Comparison of ENCODE assay signal across 9 cellular contexts in genomic region chr11:63489879-63490278, GRCh38. TPM values are rescaled to one million over a fixed set of nuclear protein-coding genes. Genes with fewer than 3 reads are reported as not detected.
A peak's percentile ranks its signal among the peaks of the same experiment; 100 is the strongest.
DNase-seq lines count a peak whose midpoint lies in the region; ATAC-seq and TF ChIP-seq lines count a peak whose summit lies in the region.
"Had no signal": no experiment of that assay in that cellular context is flagged by ENCODE, and none has a peak within 500 bp of the region (broad histone marks: within the 10 kb centered on the region; RNA-seq: fewer than 3 reads in every experiment).

No MANE protein-coding gene starts in this region.

- peak overlapping the region; percentile 64 for H3K4me3 ChIP-seq in endodermal cell (ENCODE audit: low read length)
- no peak overlapping the region for H3K4me3 ChIP-seq in BE2C (ENCODE audit: low read depth, low read length)

- POLR2A ChIA-PET in naive thymus-derived CD8-positive, alpha-beta T cell (lab: Charles Lee), result interaction anchor here (0.8 kb wide), 1 partner anchor 40 kb away, joined by 3 read pairs; no protein-coding TSS in a partner anchor
- POLR2A ChIA-PET in activated CD4-positive, alpha-beta memory T cell treated with anti-CD3 and anti-CD28 coated beads, Interleukin-2, amount 10 ng/mL, durations not matched to agents 7 days and 5 days (lab: Charles Lee), result interaction anchor here (0.8 kb wide), 1 partner anchor 28 kb away, joined by 3 read pairs; no protein-coding TSS in a partner anchor

- ATAC-seq in naive thymus-derived CD8-positive, alpha-beta T cell, result no peak
- no peak for ATAC-seq in HG03045 (IDR thresholded peaks at IDR 0.05; ENCODE audit: unreplicated experiment)

- WGBS in endodermal cell (ENCODE audit: insufficient coverage in 1 of 2, insufficient read length in 1 of 2), 2 experiments, result 68 to 85% methylated on average over 3 of the region's 3 CpGs

- H3K27ac ChIP-seq in endodermal cell (ENCODE audit: low read depth, low read length), result no peak overlapping the region

- H3K4me3 Mint-ChIP-seq in endodermal cell, result peak overlapping the region; percentile 79
- peak overlapping the region in 7 of 10 donors; percentile 26 to 90 (median 69) for H3K4me3 Mint-ChIP-seq in naive thymus-derived CD8-positive, alpha-beta T cell
- no peak overlapping the region for H3K4me3 Mint-ChIP-seq in activated CD4-positive, alpha-beta memory T cell treated with anti-CD3 and anti-CD28 coated beads, Interleukin-2, amount 10 ng/mL, durations not matched to agents 7 days and 5 days

- peaks cover 27% of the 10 kb centered on the region for H3K4me1 Mint-ChIP-seq in endodermal cell
- H3K4me1 Mint-ChIP-seq in naive thymus-derived CD8-positive, alpha-beta T cell, result peaks cover 4 to 18% (median 13%) of the 10 kb centered on the region in 4 donors
- peaks cover 14% of the 10 kb centered on the region for H3K4me1 Mint-ChIP-seq in activated CD4-positive, alpha-beta memory T cell treated with anti-CD3 and anti-CD28 coated beads, Interleukin-2, amount 10 ng/mL, durations not matched to agents 7 days and 5 days

- H3K27me3 Mint-ChIP-seq in endodermal cell (ENCODE audit: insufficient read depth), result peaks cover 2% of the 10 kb centered on the region
- peaks cover 4 to 39% (median 16%) of the 10 kb centered on the region in 5 donors for H3K27me3 Mint-ChIP-seq in naive thymus-derived CD8-positive, alpha-beta T cell
- H3K27me3 Mint-ChIP-seq in activated CD4-positive, alpha-beta memory T cell treated with anti-CD3 and anti-CD28 coated beads, Interleukin-2, amount 10 ng/mL, durations not matched to agents 7 days and 5 days, result peaks cover 71% of the 10 kb centered on the region

- H3K4me1 ChIP-seq in endodermal cell (ENCODE audit: control insufficient read depth, insufficient read depth, low read length) (no peaks in the 10 kb centered on the region), BE2C (no peaks in the 10 kb centered on the region)

- H3K27ac Mint-ChIP-seq in endodermal cell, result peak overlapping the region; percentile 80
- peak overlapping the region in 1 of 10 donors; percentile 28 for H3K27ac Mint-ChIP-seq in naive thymus-derived CD8-positive, alpha-beta T cell
- H3K27ac Mint-ChIP-seq in activated CD4-positive, alpha-beta memory T cell treated with anti-CD3 and anti-CD28 coated beads, Interleukin-2, amount 10 ng/mL, durations not matched to agents 7 days and 5 days, result no peak overlapping the region

- peaks cover 60% of the 10 kb centered on the region for H3K9me3 ChIP-seq in endodermal cell (ENCODE audit: control insufficient read depth, low read length)
- H3K9me3 ChIP-seq in BE2C, result no peaks in the 10 kb centered on the region

- H3K36me3 ChIP-seq in endodermal cell (ENCODE audit: control insufficient read depth, insufficient read depth, low read length) (no peaks in the 10 kb centered on the region), BE2C (no peaks in the 10 kb centered on the region)

- DNase-seq in A172 (ENCODE audit: low spot score) (peak; percentile 44), LHCN-M2 (ENCODE audit: low read depth) (peak; percentile 95), endodermal cell (peak; percentile 83), 8988T (no peak), BE2C (no peak)
- no peak for DNase-seq in naive thymus-derived CD8-positive, alpha-beta T cell
- no peak for DNase-seq in activated CD4-positive, alpha-beta memory T cell treated with anti-CD3 and anti-CD28 coated beads, Interleukin-2, amount 10 ng/mL, durations not matched to agents 7 days and 5 days

- TF ChIP-seq CTCF in endodermal cell (conservative IDR thresholded peaks at IDR 0.05) (peak; percentile 70), BE2C (IDR thresholded peaks at IDR 0.05; ENCODE audit: low read depth, low read length) (no peak)

- H3K36me3 Mint-ChIP-seq in endodermal cell (ENCODE audit: low read depth), result peaks cover 30% of the 10 kb centered on the region
- H3K36me3 Mint-ChIP-seq in naive thymus-derived CD8-positive, alpha-beta T cell, result peaks cover 0 to 11% (median 9%) of the 10 kb centered on the region in 3 donors
- peaks cover 6% of the 10 kb centered on the region for H3K36me3 Mint-ChIP-seq in activated CD4-positive, alpha-beta memory T cell treated with anti-CD3 and anti-CD28 coated beads, Interleukin-2, amount 10 ng/mL, durations not matched to agents 7 days and 5 days (ENCODE audit: low read depth)

- CTCF ChIA-PET in activated CD4-positive, alpha-beta memory T cell treated with anti-CD3 and anti-CD28 coated beads, Interleukin-2, amount 10 ng/mL, durations not matched to agents 7 days and 5 days (lab: Charles Lee), result interaction anchor here (0.8 to 1.8 kb wide), 3 partner anchors 10 to 146 kb away, joined by 3 to 10 read pairs (median 7); no protein-coding TSS in a partner anchor

- peaks cover 35% of the 10 kb centered on the region for H3K9me3 Mint-ChIP-seq in endodermal cell
- H3K9me3 Mint-ChIP-seq in naive thymus-derived CD8-positive, alpha-beta T cell, result peaks cover 0 to 17% (median 7%) of the 10 kb centered on the region in 9 donors
- H3K9me3 Mint-ChIP-seq in activated CD4-positive, alpha-beta memory T cell treated with anti-CD3 and anti-CD28 coated beads, Interleukin-2, amount 10 ng/mL, durations not matched to agents 7 days and 5 days, result peaks cover 9% of the 10 kb centered on the region

- H3K27me3 ChIP-seq in endodermal cell (ENCODE audit: control insufficient read depth, insufficient read depth, low read length, poor library complexity, severe bottlenecking) (no peaks in the 10 kb centered on the region), BE2C (peaks cover 10% of the 10 kb centered on the region)

- H3K9ac ChIP-seq in endodermal cell (ENCODE audit: extremely low read depth, low read length, poor library complexity, severe bottlenecking), result no peak overlapping the region

RNA-seq across cellular contexts. Expression of gene PLAAT5, which starts 1.1 kb away (rescaled TPM):
- total RNA-seq in A172 (2014; rRNA removed; shearing (Covaris generic)), result not detected in 2 replicates
- not detected in 2 replicates for total RNA-seq in LHCN-M2 (2014; rRNA removed)
- not detected for polyA plus RNA-seq in LHCN-M2 (2012)
- total RNA-seq in endodermal cell, result 10 to 100 TPM; 14.0 to 18.1 TPM
- 0.71 TPM for polyA plus RNA-seq in endodermal cell (2013, experiment 1 of 2)
- 0.33 TPM for polyA plus RNA-seq in endodermal cell (2013, experiment 2 of 2)
- under 1 TPM; 0.18 to 0.58 TPM for total RNA-seq in naive thymus-derived CD8-positive, alpha-beta T cell
- under 1 TPM; 0.34 to 0.64 (median 0.36) TPM for polyA plus RNA-seq in naive thymus-derived CD8-positive, alpha-beta T cell
- not detected for total RNA-seq in activated CD4-positive, alpha-beta memory T cell treated with anti-CD3 and anti-CD28 coated beads, Interleukin-2, amount 10 ng/mL, durations not matched to agents 7 days and 5 days
- polyA plus RNA-seq in BE2C (2012; ENCODE audit: insufficient read depth, insufficient read length, low read depth), result not detected
- polyA plus RNA-seq: BJ had no signal

RNA-seq across cellular contexts. Expression of gene LGALS12, which starts 16.0 kb away (rescaled TPM):
- total RNA-seq in A172 (2014; rRNA removed; shearing (Covaris generic)), result not detected in 2 replicates
- total RNA-seq in LHCN-M2 (2014; rRNA removed) (0.51 TPM in 1 of 2 replicates, not detected in the other), endodermal cell (10 to 100 TPM in 1 of 2 donors, 1 to 10 TPM in 1; 6.7 to 15.9 TPM)
- not detected for polyA plus RNA-seq in LHCN-M2 (2012)
- polyA plus RNA-seq in endodermal cell (2013, experiment 1 of 2), result 0.50 TPM
- 0.62 TPM for polyA plus RNA-seq in endodermal cell (2013, experiment 2 of 2)
- total RNA-seq in naive thymus-derived CD8-positive, alpha-beta T cell, result not detected
- not detected for polyA plus RNA-seq in naive thymus-derived CD8-positive, alpha-beta T cell
- total RNA-seq in activated CD4-positive, alpha-beta memory T cell treated with anti-CD3 and anti-CD28 coated beads, Interleukin-2, amount 10 ng/mL, durations not matched to agents 7 days and 5 days, result not detected
- not detected for polyA plus RNA-seq in BE2C (2012; ENCODE audit: insufficient read depth, insufficient read length, low read depth)
- polyA plus RNA-seq: BJ had no signal

RNA-seq across cellular contexts. Expression of gene PLAAT4, which starts 46.7 kb away (rescaled TPM):
- total RNA-seq in A172 (2014; rRNA removed; shearing (Covaris generic)), result 11.9 and 22.4 TPM in 2 replicates
- 3.5 and 7.0 TPM in 2 replicates for total RNA-seq in LHCN-M2 (2014; rRNA removed)
- 7.8 TPM for polyA plus RNA-seq in LHCN-M2 (2012)
- under 1 TPM in 1 of 2 donors, not detected in 1; 0.58 TPM for total RNA-seq in endodermal cell
- polyA plus RNA-seq in endodermal cell (2013, experiment 1 of 2), result not detected
- not detected for polyA plus RNA-seq in endodermal cell (2013, experiment 2 of 2)
- total RNA-seq in naive thymus-derived CD8-positive, alpha-beta T cell, result 10 to 100 TPM; 97.8 to 99.8 TPM
- 100 to 1,000 TPM; 460 to 532 (median 464) TPM for polyA plus RNA-seq in naive thymus-derived CD8-positive, alpha-beta T cell
- total RNA-seq in activated CD4-positive, alpha-beta memory T cell treated with anti-CD3 and anti-CD28 coated beads, Interleukin-2, amount 10 ng/mL, durations not matched to agents 7 days and 5 days, result 100 to 1,000 TPM; 104 to 106 TPM
- polyA plus RNA-seq in BE2C (2012; ENCODE audit: insufficient read depth, insufficient read length, low read depth), result not detected

Comparison
In these comparisons a context has a peak if more than half of its experiments do, and no peak if none do; other contexts are left out.
1. DNase-seq: peak in A172 (single experiment), LHCN-M2 (single experiment) and endodermal cell (single experiment); none in naive thymus-derived CD8-positive, alpha-beta T cell (0 of 10), activated CD4-positive, alpha-beta memory T cell treated with anti-CD3 and anti-CD28 coated beads, Interleukin-2, amount 10 ng/mL, durations not matched to agents 7 days and 5 days (single experiment), 8988T (single experiment) and BE2C (single experiment).
2. RNA of gene PLAAT5, which starts 1.1 kb away (total RNA-seq): 14.0 to 18.1 TPM in endodermal cell; 0.18 to 0.58 TPM in naive thymus-derived CD8-positive, alpha-beta T cell, not detected in LHCN-M2, not detected in activated CD4-positive, alpha-beta memory T cell treated with anti-CD3 and anti-CD28 coated beads, Interleukin-2, amount 10 ng/mL, durations not matched to agents 7 days and 5 days and not detected in A172; every median in the first group is over 4 times any median in the second.